ENCODE assay signal across 16 cellular contexts in genomic region chr16:16036359-16036792, GRCh38.
"Had no signal": no experiment of that assay in that cellular context is flagged by ENCODE, and none has a peak within 500 bp of the region (broad histone marks: within the 10 kb centered on the region; RNA-seq: fewer than 3 reads in every experiment).

No MANE protein-coding gene starts in this region.

- H3K9me3 ChIP-seq: body of pancreas, heart left ventricle, pancreas, uterus had no signal

- ATAC-seq: activated naive CD4-positive, alpha-beta T cell treated with anti-CD3 and anti-CD28 coated beads, Interleukin-2, amount 50 U/mL, for 72 hours; activated T-cell treated with anti-CD3 and anti-CD28 coated beads, Interleukin-2, amount 50 U/mL, for 72 hours; body of pancreas; heart left ventricle; pancreas had no signal

- H3K27me3 ChIP-seq: body of pancreas, heart left ventricle, pancreas, uterus had no signal

- H3K4me1 ChIP-seq: body of pancreas, pancreas, uterus had no signal

- H3K27ac Mint-ChIP-seq: activated CD4-positive, alpha-beta T cell treated with anti-CD3 and anti-CD28 coated beads, Interleukin-2, amount 10 ng/mL, durations not matched to agents 7 days and 5 days; activated T-cell treated with anti-CD3 and anti-CD28 coated beads, Interleukin-2, amount 50 U/mL, for 72 hours; mesothelial cell of epicardium had no signal

- H3K27ac ChIP-seq: body of pancreas, heart left ventricle, pancreas, uterus had no signal

- H3K4me3 Mint-ChIP-seq: activated CD4-positive, alpha-beta T cell treated with anti-CD3 and anti-CD28 coated beads, Interleukin-2, amount 10 ng/mL, durations not matched to agents 7 days and 5 days; activated T-cell treated with anti-CD3 and anti-CD28 coated beads, Interleukin-2, amount 50 U/mL, for 72 hours; immature natural killer cell; mesothelial cell of epicardium; neural crest cell had no signal

- H3K4me3 ChIP-seq: body of pancreas, heart left ventricle, pancreas, uterus had no signal

- H3K36me3 ChIP-seq: uterus had no signal

- H3K27me3 Mint-ChIP-seq: activated CD4-positive, alpha-beta T cell treated with anti-CD3 and anti-CD28 coated beads, Interleukin-2, amount 10 ng/mL, durations not matched to agents 7 days and 5 days had no signal

- DNase-seq: activated CD4-positive, alpha-beta T cell treated with anti-CD3 and anti-CD28 coated beads, Interleukin-2, amount 10 ng/mL, durations not matched to agents 7 days and 5 days; activated CD8-positive, alpha-beta memory T cell treated with anti-CD3 and anti-CD28 coated beads, Interleukin-2, amount 50 U/mL, for 48 hours; activated gamma-delta T cell; activated T-cell treated with anti-CD3 and anti-CD28 coated beads, Interleukin-2, amount 50 U/mL, for 72 hours; body of pancreas; effector CD8-positive, alpha-beta T cell; foreskin fibroblast; heart left ventricle; immature natural killer cell; pancreas; stimulated activated CD4-positive, alpha-beta T cell treated with anti-CD3 and anti-CD28 coated beads, Interleukin-12 subunit alpha, Interleukin-12 subunit beta, amount 100 ng/mL, for 4 hours; stimulated activated CD4-positive, alpha-beta T cell treated with anti-CD3 and anti-CD28 coated beads, Interleukin-2, amount 100 ng/mL, for 24 hours; uterus had no signal

- H3K9me3 Mint-ChIP-seq: activated CD4-positive, alpha-beta T cell treated with anti-CD3 and anti-CD28 coated beads, Interleukin-2, amount 10 ng/mL, durations not matched to agents 7 days and 5 days; activated naive CD4-positive, alpha-beta T cell treated with anti-CD3 and anti-CD28 coated beads, Interleukin-2, amount 50 U/mL, for 72 hours; activated T-cell treated with anti-CD3 and anti-CD28 coated beads, Interleukin-2, amount 50 U/mL, for 72 hours; immature natural killer cell; mesothelial cell of epicardium; neural crest cell had no signal
